21 cellular contexts compared by ENCODE assay signal in genomic region chr5:173775261-173775660, GRCh38.
"Had no signal": no experiment of that assay in that cellular context is flagged by ENCODE, and none has a peak within 500 bp of the region (broad histone marks: within the 10 kb centered on the region; RNA-seq: fewer than 3 reads in every experiment).

No MANE protein-coding gene starts in this region.

- H3K4me3 Mint-ChIP-seq: activated CD4-positive, alpha-beta memory T cell treated with anti-CD3 and anti-CD28 coated beads for 36 hours; activated CD4-positive, alpha-beta T cell treated with anti-CD3 and anti-CD28 coated beads, Interleukin-2, amount 10 ng/mL, durations not matched to agents 7 days and 5 days; activated naive CD4-positive, alpha-beta T cell treated with anti-CD3 and anti-CD28 coated beads for 36 hours; activated naive CD8-positive, alpha-beta T cell; activated T-helper 17 cell treated with anti-CD3 and anti-CD28 coated beads, Interleukin-2, amount 50 U/mL, for 72 hours; T-helper 1 cell treated with Interleukin-12 subunit alpha and Interleukin-12 subunit beta and Interleukin-4 antibody, amounts not matched to agents 30 μg/mL and 1 μg/mL, for 36 hours had no signal

- H3K4me1 ChIP-seq: breast epithelium had no signal

- H3K36me3 ChIP-seq: breast epithelium had no signal

- H3K36me3 Mint-ChIP-seq: activated CD4-positive, alpha-beta memory T cell treated with anti-CD3 and anti-CD28 coated beads for 36 hours; activated naive CD8-positive, alpha-beta T cell had no signal

- H3K9me3 Mint-ChIP-seq: activated CD4-positive, alpha-beta memory T cell treated with anti-CD3 and anti-CD28 coated beads for 36 hours; activated CD4-positive, alpha-beta T cell treated with anti-CD3 and anti-CD28 coated beads, Interleukin-2, amount 10 ng/mL, durations not matched to agents 7 days and 5 days; activated naive CD4-positive, alpha-beta T cell treated with anti-CD3 and anti-CD28 coated beads for 36 hours; activated T-helper 17 cell treated with anti-CD3 and anti-CD28 coated beads, Interleukin-2, amount 50 U/mL, for 72 hours; T-helper 1 cell treated with Interleukin-12 subunit alpha and Interleukin-12 subunit beta and Interleukin-4 antibody, amounts not matched to agents 30 μg/mL and 1 μg/mL, for 36 hours had no signal

- H3K27me3 ChIP-seq: breast epithelium had no signal

- H3K9me3 ChIP-seq: breast epithelium had no signal

- ATAC-seq: activated T-helper 17 cell treated with anti-CD3 and anti-CD28 coated beads, Interleukin-2, amount 50 U/mL, for 72 hours; PC-3 had no signal

- H3K27ac Mint-ChIP-seq: activated CD4-positive, alpha-beta memory T cell treated with anti-CD3 and anti-CD28 coated beads for 36 hours; activated CD4-positive, alpha-beta T cell treated with anti-CD3 and anti-CD28 coated beads, Interleukin-2, amount 10 ng/mL, durations not matched to agents 7 days and 5 days; activated naive CD4-positive, alpha-beta T cell treated with anti-CD3 and anti-CD28 coated beads for 36 hours; activated naive CD8-positive, alpha-beta T cell; activated T-helper 17 cell treated with anti-CD3 and anti-CD28 coated beads, Interleukin-2, amount 50 U/mL, for 72 hours; T-helper 1 cell treated with Interleukin-12 subunit alpha and Interleukin-12 subunit beta and Interleukin-4 antibody, amounts not matched to agents 30 μg/mL and 1 μg/mL, for 36 hours had no signal

- H3K27ac ChIP-seq: breast epithelium, VCaP had no signal

- H3K27me3 Mint-ChIP-seq: activated CD4-positive, alpha-beta memory T cell treated with anti-CD3 and anti-CD28 coated beads for 36 hours; activated CD4-positive, alpha-beta T cell treated with anti-CD3 and anti-CD28 coated beads, Interleukin-2, amount 10 ng/mL, durations not matched to agents 7 days and 5 days; activated naive CD8-positive, alpha-beta T cell had no signal

- DNase-seq: activated CD4-positive, alpha-beta memory T cell treated with anti-CD3 and anti-CD28 coated beads for 36 hours; activated CD4-positive, alpha-beta T cell treated with anti-CD3 and anti-CD28 coated beads, Interleukin-2, amount 10 ng/mL, durations not matched to agents 7 days and 5 days; activated CD4-positive, CD25-positive, alpha-beta regulatory T cell; activated CD8-positive, alpha-beta memory T cell treated with anti-CD3 and anti-CD28 coated beads for 24 hours; activated gamma-delta T cell; activated naive CD4-positive, alpha-beta T cell treated with anti-CD3 and anti-CD28 coated beads for 36 hours; activated T-cell treated with anti-CD3 and anti-CD28 coated beads, Interleukin-2, amount 50 U/mL, for 48 hours; NCI-H1048; NCI-H146; NCI-H187 treated with DMSO at 0.1 percent for 48 hours; NCI-H2081 treated with DMSO at 0.1 percent for 48 hours; NCI-H2171; NCI-H226; NCI-H82; PC-3; SHP77 had no signal

- H3K4me1 Mint-ChIP-seq: activated T-helper 17 cell treated with anti-CD3 and anti-CD28 coated beads, Interleukin-2, amount 50 U/mL, for 72 hours had no signal

- H3K4me3 ChIP-seq: breast epithelium had no signal
